ENCODE assay signal across 24 cellular contexts in genomic region chr6:35706468-35706867, GRCh38. TPM values are rescaled to one million over a fixed set of nuclear protein-coding genes. Genes with fewer than 3 reads are reported as not detected.
A peak's percentile ranks its signal among the peaks of the same experiment; 100 is the strongest.
DNase-seq lines count a peak whose midpoint lies in the region; ATAC-seq and TF ChIP-seq lines count a peak whose summit lies in the region.
"Had no signal": no experiment of that assay in that cellular context is flagged by ENCODE, and none has a peak within 500 bp of the region (broad histone marks: within the 10 kb centered on the region; RNA-seq: fewer than 3 reads in every experiment).

No MANE protein-coding gene starts in this region.

- DNase-seq in GM23248 (peak; percentile 23), MV-4-11 (lab: John Stamatoyannopoulos, UW) (peak; percentile 89), adipocyte (ENCODE audit: low read depth) (peak; percentile 39), left lobe of liver (ENCODE audit: low spot score) (no peak), kidney tubule cell (ENCODE audit: low spot score) (no peak), Right ventricle myocardium superior (no peak), gastrocnemius medialis (no peak), GM23338 (ENCODE audit: low spot score) (no peak)
- DNase-seq: activated CD4-positive, alpha-beta T cell treated with anti-CD3 and anti-CD28 coated beads for 4 hours; activated naive CD4-positive, alpha-beta T cell treated with Interleukin-2 at 50 U/mL for 16 hours; amniotic stem cell; cortex of kidney; endodermal cell; HFFc6; NCI-H1048; NCI-H1930; NCI-H774; PC-3; psoas muscle; SHP77 had no signal

- no peaks in the 10 kb centered on the region for H3K9me3 ChIP-seq in GM23248 (ENCODE audit: low read depth)
- H3K9me3 ChIP-seq in adipocyte (ENCODE audit: control insufficient read depth, low read length): peaks cover 8% of the 10 kb centered on the region
- H3K9me3 ChIP-seq in gastrocnemius medialis: no peaks in the 10 kb centered on the region
- H3K9me3 ChIP-seq: neutrophil had no signal

- no peak overlapping the region for H3K27ac ChIP-seq in GM23248
- H3K27ac ChIP-seq in gastrocnemius medialis: no peak overlapping the region
- no peak overlapping the region for H3K27ac ChIP-seq in GM23338 (ENCODE audit: low read depth)
- H3K27ac ChIP-seq: cardiac muscle cell, neutrophil, psoas muscle, tibial nerve had no signal

- H3K9me2 ChIP-seq in GM23248 (ENCODE audit: insufficient read depth) (no peaks in the 10 kb centered on the region), GM23338 (ENCODE audit: insufficient read depth) (no peaks in the 10 kb centered on the region; the same call in 1 of the 2 replicates)

- H3K9ac ChIP-seq in GM23248 (no peak overlapping the region), adipocyte (ENCODE audit: low read length) (no peak overlapping the region)

- TF ChIP-seq CTCF in gastrocnemius medialis (IDR thresholded peaks at IDR 0.05 in 4 of 5, conservative IDR thresholded peaks at IDR 0.05 in 1 of 5) (no peak), GM23338 (conservative IDR thresholded peaks at IDR 0.05; ENCODE audit: low read depth in 2 of 2) (no peak)

- no peak overlapping the region for H2AFZ ChIP-seq in GM23248
- no peak overlapping the region for H2AFZ ChIP-seq in GM23338

- peaks cover 12% of the 10 kb centered on the region; the same call in 2 of the 3 replicates for H3K9me3 Mint-ChIP-seq in GM23338
- H3K9me3 Mint-ChIP-seq: HFFc6 had no signal

- H3K79me2 ChIP-seq in GM23248 (ENCODE audit: insufficient read depth) (no peaks in the 10 kb centered on the region), GM23338 (replicated peaks; ENCODE audit: insufficient read depth) (no peaks in the 10 kb centered on the region)

- H3K4me3 ChIP-seq in GM23248 (no peak overlapping the region), adipocyte (ENCODE audit: low read length) (no peak overlapping the region), gastrocnemius medialis (no peak overlapping the region), GM23338 (no peak overlapping the region)
- H3K4me3 ChIP-seq: cardiac muscle cell, psoas muscle, tibial nerve had no signal

- no peaks in the 10 kb centered on the region for H3K27me3 Mint-ChIP-seq in GM23338 (ENCODE audit: insufficient read depth, low read depth, poor library complexity)

- no peaks in the 10 kb centered on the region for H3K4me1 Mint-ChIP-seq in GM23338
- H3K4me1 Mint-ChIP-seq: endodermal cell had no signal

- H3K27ac Mint-ChIP-seq in GM23338: no peak overlapping the region
- H3K27ac Mint-ChIP-seq: CD14-positive monocyte, endodermal cell, HFFc6 had no signal

- H3K4me3 Mint-ChIP-seq in GM23338: no peak overlapping the region
- H3K4me3 Mint-ChIP-seq: CD14-positive monocyte, endodermal cell, HFFc6 had no signal

- H4K20me1 ChIP-seq in GM23248 (ENCODE audit: insufficient read depth) (no peaks in the 10 kb centered on the region), GM23338 (replicated peaks; ENCODE audit: insufficient read depth) (no peaks in the 10 kb centered on the region)

- intact Hi-C loops in Right ventricle myocardium superior (cut with DNase I): no loop called here
- intact Hi-C loops in gastrocnemius medialis (cut with DNase I; ENCODE audit: low total_unique reads): no loop called here

- TF ChIP-seq POLR2A in gastrocnemius medialis (IDR thresholded peaks at IDR 0.05): no peak

- H3K4me2 ChIP-seq in GM23248 (ENCODE audit: unreplicated experiment): no peak overlapping the region
- H3K4me2 ChIP-seq in GM23338: no peak overlapping the region

- in situ Hi-C loops in GM23248 (cut with MboI) (no loop called here), gastrocnemius medialis (cut with MboI; ENCODE audit: low sequenced_read_pairs in 4 of 4) (no loop called here)

- H3K36me3 Mint-ChIP-seq in GM23338 (ENCODE audit: low read depth): no peaks in the 10 kb centered on the region; the same call in 2 of the 3 replicates

- no peaks in the 10 kb centered on the region for H3K36me3 ChIP-seq in GM23248 (ENCODE audit: low read depth)
- no peaks in the 10 kb centered on the region for H3K36me3 ChIP-seq in adipocyte (ENCODE audit: control insufficient read depth, insufficient read depth, low read length, severe bottlenecking)
- no peaks in the 10 kb centered on the region for H3K36me3 ChIP-seq in gastrocnemius medialis
- no peaks in the 10 kb centered on the region for H3K36me3 ChIP-seq in GM23338 (ENCODE audit: insufficient read depth)
- H3K36me3 ChIP-seq: cardiac muscle cell, neutrophil, tibial nerve had no signal

- no peaks in the 10 kb centered on the region for H3K27me3 ChIP-seq in GM23248 (replicated peaks; ENCODE audit: insufficient read depth)
- H3K27me3 ChIP-seq in adipocyte (replicated peaks; ENCODE audit: control insufficient read depth, insufficient read depth, low read length): no peaks in the 10 kb centered on the region
- no peaks in the 10 kb centered on the region for H3K27me3 ChIP-seq in gastrocnemius medialis
- H3K27me3 ChIP-seq in GM23338 (ENCODE audit: insufficient read depth): no peaks in the 10 kb centered on the region
- H3K27me3 ChIP-seq: cardiac muscle cell, neutrophil, tibial nerve had no signal

- no peaks in the 10 kb centered on the region for H3K4me1 ChIP-seq in GM23248 (ENCODE audit: insufficient read depth)
- no peaks in the 10 kb centered on the region for H3K4me1 ChIP-seq in adipocyte (ENCODE audit: control insufficient read depth, insufficient read depth, low read length)
- H3K4me1 ChIP-seq in gastrocnemius medialis: no peaks in the 10 kb centered on the region
- H3K4me1 ChIP-seq in GM23338 (ENCODE audit: insufficient read depth): no peaks in the 10 kb centered on the region
- H3K4me1 ChIP-seq: psoas muscle, tibial nerve had no signal

- 61 to 71% methylated on average over 3 of the region's 3 CpGs for WGBS in GM23248 (ENCODE audit: low coverage in 1 of 2, low lambda C conversion rate in 2 of 2, missing lambda C conversion rate in 2 of 2), 2 experiments

- ATAC-seq in left lobe of liver (peak; percentile 32), Right ventricle myocardium superior (ENCODE audit: poor library complexity) (no peak), gastrocnemius medialis (no peak), GM23338 (no peak)
- ATAC-seq: PC-3, psoas muscle had no signal

- no peaks in the 10 kb centered on the region for H3F3A ChIP-seq in GM23248 (ENCODE audit: insufficient read depth)
- H3F3A ChIP-seq in GM23338 (replicated peaks; ENCODE audit: low read depth): no peaks in the 10 kb centered on the region

TF ChIP-seq in GM23338, 12 proteins besides CTCF, POLR2A, EP300 and RAD21 (continues in another document):
- no peak for TF ChIP-seq ZNF114 (CRISPR knock-in tag; IDR thresholded peaks at IDR 0.05)
- no peak for TF ChIP-seq POLR2AphosphoS5 (IDR thresholded peaks at IDR 0.05; ENCODE audit: low read depth)
- no peak for TF ChIP-seq ETS1 (IDR thresholded peaks at IDR 0.05)
- TF ChIP-seq EZH2phosphoT487 (IDR thresholded peaks at IDR 0.05; ENCODE audit: unreplicated experiment): no peak
- TF ChIP-seq EZH2 (IDR thresholded peaks at IDR 0.05; ENCODE audit: low read depth, unreplicated experiment): no peak
- TF ChIP-seq JUNB (IDR thresholded peaks at IDR 0.05; ENCODE audit: unreplicated experiment): no peak
- no peak for TF ChIP-seq ZNF331 (CRISPR knock-in tag; IDR thresholded peaks at IDR 0.05; ENCODE audit: low read depth)
- no peak for TF ChIP-seq STAT1 (IDR thresholded peaks at IDR 0.05; ENCODE audit: unreplicated experiment)
- TF ChIP-seq NANOG (IDR thresholded peaks at IDR 0.05; ENCODE audit: borderline replicate concordance): no peak

RNA-seq across cellular contexts. Expression of gene FKBP5, which starts 17.8 kb away (rescaled TPM):
- total RNA-seq in GM23248 (2014; rRNA removed; shearing (Covaris generic)): 1.9 and 3.6 TPM in 2 replicates
- polyA plus RNA-seq in GM23248 (2016; fragmentation: Nextera tagmentation; extraction: Ambion mirVana) (6.3 and 6.9 TPM in 2 replicates), GM23338 (2016; fragmentation: Nextera tagmentation; extraction: Ambion mirVana) (17.7 and 19.8 TPM in 2 replicates)
- total RNA-seq in left lobe of liver (156 TPM), Right ventricle myocardium superior (106 TPM), gastrocnemius medialis (1,000 to 10,000 TPM in 2 of 4 donors, 100 to 1,000 TPM in 2; 665 to 1,753 (median 1,205) TPM)
- 24.3 and 28.6 TPM in 2 replicates for total RNA-seq in GM23338 (2014; rRNA removed; shearing (Covaris generic))

RNA-seq across cellular contexts. Expression of gene ARMC12, which starts 30.4 kb away (rescaled TPM):
- total RNA-seq in GM23248 (2014; rRNA removed; shearing (Covaris generic)): not detected in 2 replicates
- polyA plus RNA-seq in GM23248 (2016; fragmentation: Nextera tagmentation; extraction: Ambion mirVana) (0.15 and 0.26 TPM in 2 replicates), GM23338 (2016; fragmentation: Nextera tagmentation; extraction: Ambion mirVana) (0.94 TPM in 2 replicates)
- total RNA-seq in left lobe of liver (4.6 TPM), Right ventricle myocardium superior (not detected), gastrocnemius medialis (1 to 10 TPM in 1 of 4 donors, not detected in 3; 6.2 TPM)
- total RNA-seq in GM23338 (2014; rRNA removed; shearing (Covaris generic)): 0.90 and 1.3 TPM in 2 replicates
- total RNA-seq: PC-3 had no signal
- polyA plus RNA-seq: CD14-positive monocyte had no signal

Comparison
In these comparisons a context has a peak if more than half of its experiments do, and no peak if none do; other contexts are left out.
1. DNase-seq: peak in GM23248 (single experiment), MV-4-11 (single experiment) and adipocyte (single experiment); none in left lobe of liver (single experiment), kidney tubule cell (single experiment), Right ventricle myocardium superior (single experiment), gastrocnemius medialis (0 of 2) and GM23338 (single experiment).